Comparison of ENCODE assay signal across 18 cellular contexts in genomic region chr1:17994046-17994445, GRCh38.
DNase-seq lines count a peak whose midpoint lies in the region; ATAC-seq, FAIRE-seq and TF ChIP-seq lines count a peak whose summit lies in the region.
"Had no signal": no experiment of that assay in that cellular context is flagged by ENCODE, and none has a peak within 500 bp of the region (broad histone marks: within the 10 kb centered on the region; RNA-seq: fewer than 3 reads in every experiment).

No MANE protein-coding gene starts in this region.

- ATAC-seq in body of pancreas (peak; percentile 84), right lobe of liver (peak; percentile 97 to 100 (median 98)), pancreas (peak; percentile 93 to 99 (median 97))
- ATAC-seq: CD8-positive, alpha-beta T cell had no signal

- intact Hi-C loops in body of pancreas (cut with DNase I): no loop called here
- intact Hi-C loops in right lobe of liver (cut with DNase I): no loop called here
- intact Hi-C loops in pancreas (cut with DNase I): no loop called here

- no peak overlapping the region for H3K27ac ChIP-seq in body of pancreas
- no peak overlapping the region for H3K27ac ChIP-seq in right lobe of liver
- no peak overlapping the region for H3K27ac ChIP-seq in pancreas
- H3K27ac ChIP-seq: BLaER1 treated with 17β-estradiol and CSF1 and Interleukin-3, amounts not matched to agents 10 nM and 100 nM; GM23248 had no signal

- DNase-seq in NCI-H2196 (lab: John Stamatoyannopoulos, UW; ENCODE audit: unreplicated experiment): peak; percentile 66
- no peak for DNase-seq in NCI-H2196 treated with DMSO at 0.1 percent for 48 hours (lab: John Stamatoyannopoulos, UW; ENCODE audit: unreplicated experiment)
- peak; percentile 73 to 85 (median 84) for DNase-seq in body of pancreas
- peak; percentile 92 to 95 (median 94) for DNase-seq in right lobe of liver
- peak; percentile 61 to 89 (median 84) for DNase-seq in pancreas
- DNase-seq in NOMO-1 treated with dmso at 0.1 percent for 144 hours (lab: John Stamatoyannopoulos, UW; ENCODE audit: unreplicated experiment): no peak
- no peak for DNase-seq in NCI-H345 treated with DMSO at 0.1 percent for 48 hours (lab: John Stamatoyannopoulos, UW; ENCODE audit: unreplicated experiment)
- DNase-seq in EL: no peak
- DNase-seq: 8988T; Calu3; CD8-positive, alpha-beta T cell; DMS79 treated with DMSO at 0.1 percent for 48 hours; GM23248 had no signal

- TF ChIP-seq CTCF in body of pancreas (IDR thresholded peaks at IDR 0.05) (no peak), right lobe of liver (IDR thresholded peaks at IDR 0.05) (no peak), pancreas (IDR thresholded peaks at IDR 0.05) (no peak)

- H3K27me3 ChIP-seq in body of pancreas (no peaks in the 10 kb centered on the region), right lobe of liver (no peaks in the 10 kb centered on the region), pancreas (no peaks in the 10 kb centered on the region)
- H3K27me3 ChIP-seq: BLaER1 treated with 17β-estradiol and CSF1 and Interleukin-3, amounts not matched to agents 10 nM and 100 nM had no signal

- H3K4me1 ChIP-seq in body of pancreas: peaks cover 17% of the 10 kb centered on the region
- peaks cover 0 to 12% (median 2%) of the 10 kb centered on the region in 4 donors for H3K4me1 ChIP-seq in right lobe of liver
- H3K4me1 ChIP-seq in pancreas: no peaks in the 10 kb centered on the region
- H3K4me1 ChIP-seq: HAP-1 had no signal

- no peak for FAIRE-seq in pancreas (lab: Jason Lieb, UNC)
- FAIRE-seq: G401.6, GM12891, GM18507 had no signal

- H3K9me3 ChIP-seq in body of pancreas: no peaks in the 10 kb centered on the region
- no peaks in the 10 kb centered on the region for H3K9me3 ChIP-seq in right lobe of liver
- no peaks in the 10 kb centered on the region for H3K9me3 ChIP-seq in pancreas
- H3K9me3 ChIP-seq: HAP-1 had no signal

- H3K36me3 ChIP-seq in body of pancreas (replicated peaks in 1 of 2; ENCODE audit: insufficient read depth in 1 of 2, low read depth in 2 of 2) (no peaks in the 10 kb centered on the region), right lobe of liver (no peaks in the 10 kb centered on the region), pancreas (no peaks in the 10 kb centered on the region)
- H3K36me3 ChIP-seq: BLaER1 treated with 17β-estradiol and CSF1 and Interleukin-3, amounts not matched to agents 10 nM and 100 nM; HAP-1 had no signal

- TF ChIP-seq POLR2A in body of pancreas (IDR thresholded peaks at IDR 0.05) (no peak), right lobe of liver (IDR thresholded peaks at IDR 0.05) (no peak)

- 44 to 46% methylated on average over 5 of the region's 5 CpGs for WGBS in body of pancreas, 2 donors
- WGBS in right lobe of liver (ENCODE audit: insufficient coverage, low coverage, low lambda C conversion rate, missing lambda C conversion rate): 22% methylated on average over 2 of the region's 5 CpGs
- 45% methylated on average over 5 of the region's 5 CpGs for whole genome bisulfite sequencing in pancreas, 2 donors

- no peak overlapping the region for H3K4me3 ChIP-seq in body of pancreas
- H3K4me3 ChIP-seq in right lobe of liver: no peak overlapping the region
- H3K4me3 ChIP-seq in pancreas: no peak overlapping the region
- H3K4me3 ChIP-seq: BLaER1 treated with 17β-estradiol and CSF1 and Interleukin-3, amounts not matched to agents 10 nM and 100 nM; GM23248; HAP-1 had no signal

Comparison
In these comparisons a context has a peak if more than half of its experiments do, and no peak if none do; other contexts are left out.
1. DNase-seq: peak in NCI-H2196 (single experiment), body of pancreas (4 of 4), right lobe of liver (3 of 3) and pancreas (6 of 6); none in NCI-H2196 treated with DMSO at 0.1 percent for 48 hours (single experiment), NOMO-1 treated with dmso at 0.1 percent for 144 hours (single experiment), NCI-H345 treated with DMSO at 0.1 percent for 48 hours (single experiment) and EL (single experiment).
2. Peak in every context shown above with its lines, with median percentiles within 50 percentile points of each other: ATAC-seq.